Comparison of ENCODE assay signal across 12 cellular contexts in genomic region chr1:18384477-18384876, GRCh38.
"Had no signal": no experiment of that assay in that cellular context is flagged by ENCODE, and none has a peak within 500 bp of the region (broad histone marks: within the 10 kb centered on the region; RNA-seq: fewer than 3 reads in every experiment).

No MANE protein-coding gene starts in this region.

- ATAC-seq: activated CD4-positive, alpha-beta T cell treated with anti-CD3 and anti-CD28 coated beads for 36 hours; activated CD8-positive, alpha-beta T cell treated with anti-CD3 and anti-CD28 coated beads, Interleukin-2, amount 10 ng/mL, durations not matched to agents 7 days and 5 days had no signal

- H3K27ac ChIP-seq: right lobe of liver, VCaP had no signal

- H3K4me3 ChIP-seq: heart right ventricle, right lobe of liver had no signal

- H3K9me3 ChIP-seq: right lobe of liver had no signal

- DNase-seq: activated CD4-positive, alpha-beta T cell treated with anti-CD3 and anti-CD28 coated beads for 36 hours; activated CD8-positive, alpha-beta T cell treated with anti-CD3 and anti-CD28 coated beads, Interleukin-2, amount 10 ng/mL, durations not matched to agents 7 days and 5 days; activated naive CD4-positive, alpha-beta T cell treated with Interleukin-2 at 50 U/mL for 16 hours; central memory CD4-positive, alpha-beta T cell; cortex of kidney; effector CD8-positive, alpha-beta T cell; heart right ventricle; kidney glomerular epithelial cell; right lobe of liver; stimulated activated naive CD4-positive, alpha-beta T cell treated with Interleukin-2 at 50 U/mL for 16 hours; T-helper 9 cell had no signal

- H3K27me3 ChIP-seq: right lobe of liver had no signal

- H3K36me3 ChIP-seq: heart right ventricle, right lobe of liver had no signal
